Comparison of ENCODE assay signal across 1 cellular context in the genomic region with DNA sequence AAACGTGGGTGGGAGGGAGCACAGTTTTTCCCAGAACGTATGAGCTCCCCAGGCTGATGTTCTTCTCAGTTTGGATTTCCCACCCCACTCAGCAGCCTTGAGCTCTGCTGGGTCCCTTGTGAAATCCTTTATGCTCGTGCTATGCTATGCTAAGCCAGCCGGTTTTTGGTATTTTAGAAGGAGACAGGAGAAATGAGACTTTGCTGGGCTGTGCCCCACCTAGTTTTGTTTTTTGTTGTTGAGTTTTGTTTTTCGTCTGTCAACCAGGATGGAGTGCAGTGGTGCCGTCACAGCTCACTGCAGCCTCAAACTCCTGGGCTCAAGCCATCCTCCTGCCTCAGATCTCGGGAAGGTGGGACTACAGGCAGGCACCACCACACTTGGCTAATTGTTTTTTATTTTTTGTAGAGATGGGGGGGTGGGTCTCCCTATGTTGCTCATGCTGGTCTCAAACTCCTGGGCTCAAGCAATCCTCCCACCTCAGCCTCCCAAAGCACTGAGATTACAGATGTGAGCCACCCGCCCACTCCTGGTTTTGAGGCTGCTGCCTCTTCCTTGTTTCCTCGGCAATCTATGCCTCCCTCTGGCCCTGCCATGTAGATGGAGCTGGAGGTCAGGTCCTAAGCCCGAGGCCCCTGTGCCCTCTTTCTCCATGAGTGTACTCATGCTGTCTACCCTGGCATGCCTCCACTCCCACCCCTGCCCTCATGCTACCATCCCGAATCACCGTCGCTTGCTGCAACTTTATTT.
TF ChIP-seq lines count a peak whose summit lies in the region.

No MANE protein-coding gene starts in this region.

TF ChIP-seq in H1, 55 proteins besides CTCF, POLR2A, EP300 and RAD21:
- TF ChIP-seq CHD1 (IDR thresholded peaks at IDR 0.05; ENCODE audit: low read depth, low read length) (no peak), TEAD4 (IDR thresholded peaks at IDR 0.05; ENCODE audit: low read depth, low read length) (no peak), TBP (IDR thresholded peaks at IDR 0.05; ENCODE audit: low read depth, low read length) (no peak), NRF1 (IDR thresholded peaks at IDR 0.05; ENCODE audit: low read depth, low read length) (no peak), CBX5 (IDR thresholded peaks at IDR 0.05; ENCODE audit: low read depth, low read length) (no peak), CEBPB (IDR thresholded peaks at IDR 0.05; ENCODE audit: low read depth, low read length) (no peak), NANOG (IDR thresholded peaks at IDR 0.05; ENCODE audit: insufficient read depth, low read depth, low read length, poor library complexity, severe bottlenecking) (no peak)
TF ChIP-seq in H1: peak in this region for 0.
